ENCODE assay signal across 20 cellular contexts in genomic region chr6:145860562-145860961, GRCh38. TPM values are rescaled to one million over a fixed set of nuclear protein-coding genes. Genes with fewer than 3 reads are reported as not detected.
DNase-seq lines count a peak whose midpoint lies in the region; ATAC-seq, FAIRE-seq and TF ChIP-seq lines count a peak whose summit lies in the region.
"Had no signal": no experiment of that assay in that cellular context is flagged by ENCODE, and none has a peak within 500 bp of the region (broad histone marks: within the 10 kb centered on the region; RNA-seq: fewer than 3 reads in every experiment).

No MANE protein-coding gene starts in this region.

- H3K9me3 ChIP-seq in HepG2 (ENCODE audit: low read length) (peaks cover 6% of the 10 kb centered on the region), right lobe of liver (peaks cover 0 to 4% (median 0%) of the 10 kb centered on the region in 4 donors), adipocyte (ENCODE audit: control insufficient read depth, low read length) (peaks cover 18% of the 10 kb centered on the region), endodermal cell (ENCODE audit: control insufficient read depth, low read length) (peaks cover 11% of the 10 kb centered on the region)

- H3K9me3 Mint-ChIP-seq in endodermal cell = peaks cover 15% of the 10 kb centered on the region
- H3K9me3 Mint-ChIP-seq: CD8-positive, alpha-beta T cell had no signal

- in situ Hi-C loops in HepG2 (cut with HindIII; ENCODE audit: extremely low pct_ligation_motif_present, low pct_unique_long_range_greater_than_20kb) = no loop called here

- H4K20me1 ChIP-seq in HepG2 (ENCODE audit: insufficient read depth, low read length) = no peaks in the 10 kb centered on the region
- H4K20me1 ChIP-seq: BLaER1 treated with 17β-estradiol and CSF1 and Interleukin-3, amounts not matched to agents 10 nM and 100 nM had no signal

- H3K4me3 ChIP-seq in HepG2 (replicated peaks in 1 of 3; ENCODE audit: insufficient read depth in 1 of 3, low read depth in 2 of 3, low read length in 3 of 3) (no peak overlapping the region), right lobe of liver (no peak overlapping the region), adipocyte (ENCODE audit: low read length) (peak overlapping the region; percentile 16), endodermal cell (ENCODE audit: low read length) (peak overlapping the region; percentile 41)
- H3K4me3 ChIP-seq: A549; BLaER1 treated with 17β-estradiol and CSF1 and Interleukin-3, amounts not matched to agents 10 nM and 100 nM had no signal

- POLR2A ChIA-PET in HepG2 (lab: Yijun Ruan, JAX) = no interaction called here

- TF ChIP-seq RAD21 in HepG2 (CRISPR knock-in tag; IDR thresholded peaks at IDR 0.05) = no peak

- H3K36me3 Mint-ChIP-seq in endodermal cell (ENCODE audit: low read depth) = peaks cover 15% of the 10 kb centered on the region

- H2AFZ ChIP-seq in HepG2 (ENCODE audit: low read length) = no peak overlapping the region

- no peaks in the 10 kb centered on the region for H3K36me3 ChIP-seq in HepG2 (replicated peaks in 1 of 2; ENCODE audit: control insufficient read depth in 1 of 2, insufficient read depth in 2 of 2, low read length in 2 of 2)
- no peaks in the 10 kb centered on the region for H3K36me3 ChIP-seq in right lobe of liver
- H3K36me3 ChIP-seq in adipocyte (ENCODE audit: control insufficient read depth, insufficient read depth, low read length, severe bottlenecking) = peaks cover 4% of the 10 kb centered on the region
- H3K36me3 ChIP-seq in endodermal cell (ENCODE audit: control insufficient read depth, insufficient read depth, low read length) = no peaks in the 10 kb centered on the region

- H3K27ac ChIP-seq in HepG2 (ENCODE audit: extremely low read length, insufficient read depth, low read length) (no peak overlapping the region), right lobe of liver (no peak overlapping the region), endodermal cell (ENCODE audit: low read depth, low read length) (no peak overlapping the region)
- H3K27ac ChIP-seq: 22Rv1; A549; BLaER1 treated with 17β-estradiol and CSF1 and Interleukin-3, amounts not matched to agents 10 nM and 100 nM; C4-2B had no signal

- TF ChIP-seq EP300 in HepG2 (IDR thresholded peaks at IDR 0.05; ENCODE audit: low read depth in 2 of 2, low read length in 2 of 2) (no peak), HepG2 (CRISPR knock-in tag; IDR thresholded peaks at IDR 0.05; ENCODE audit: borderline replicate concordance) (no peak)

- H3K4me1 ChIP-seq in HepG2 (ENCODE audit: insufficient read depth, low read length) = peaks cover 6% of the 10 kb centered on the region; the same call in 1 of the 2 replicates
- no peaks in the 10 kb centered on the region for H3K4me1 ChIP-seq in right lobe of liver
- H3K4me1 ChIP-seq in adipocyte (ENCODE audit: control insufficient read depth, insufficient read depth, low read length) = no peaks in the 10 kb centered on the region
- no peaks in the 10 kb centered on the region for H3K4me1 ChIP-seq in endodermal cell (ENCODE audit: control insufficient read depth, insufficient read depth, low read length)
- H3K4me1 ChIP-seq: A549 had no signal

- H3K4me1 Mint-ChIP-seq in endodermal cell = no peaks in the 10 kb centered on the region

- no peak overlapping the region for H3K4me2 ChIP-seq in HepG2 (ENCODE audit: low read depth, low read length)
- H3K4me2 ChIP-seq: A549; BLaER1 treated with 17β-estradiol and CSF1 and Interleukin-3, amounts not matched to agents 10 nM and 100 nM had no signal

- WGBS in HepG2 (ENCODE audit: low lambda C conversion rate) = 56% methylated on average over 1 of the region's 1 CpG
- 100% methylated on average over 1 of the region's 1 CpG for WGBS in right lobe of liver (ENCODE audit: insufficient coverage, low coverage, low lambda C conversion rate, missing lambda C conversion rate)
- 79% methylated on average over 1 of the region's 1 CpG; no CpG with 5 or more reads in 1 of the 2 experiments for WGBS in endodermal cell (ENCODE audit: insufficient coverage in 1 of 2, insufficient read length in 1 of 2), 2 experiments

- CTCF ChIA-PET in HepG2 (lab: Yijun Ruan, JAX; ENCODE audit: low intra/inter-chr PET ratio, low total read pairs) = no interaction called here

- no TSS peak for BruUV-seq in HepG2 (replicated peaks; lab: Mats Ljungman, UMichigan)

- FAIRE-seq in HepG2 (lab: Jason Lieb, UNC) = no peak
- FAIRE-seq: A549, D721Med, GM12891 had no signal

- H3K4me3 Mint-ChIP-seq in endodermal cell = no peak overlapping the region
- H3K4me3 Mint-ChIP-seq: B cell; CD4-positive, alpha-beta T cell; CD8-positive, alpha-beta T cell had no signal

- no peak for TF ChIP-seq CTCF in HepG2 (CRISPR knock-in tag; IDR thresholded peaks at IDR 0.05)
- no peak for TF ChIP-seq CTCF in right lobe of liver (IDR thresholded peaks at IDR 0.05)
- TF ChIP-seq CTCF in endodermal cell (conservative IDR thresholded peaks at IDR 0.05) = no peak

- no peak for TF ChIP-seq POLR2A in HepG2 (IDR thresholded peaks at IDR 0.05; ENCODE audit: insufficient read depth in 1 of 2, low read depth in 2 of 2, low read length in 2 of 2)
- TF ChIP-seq POLR2A in right lobe of liver (IDR thresholded peaks at IDR 0.05) = no peak

- H3K27me3 ChIP-seq in HepG2 (ENCODE audit: control insufficient read depth in 1 of 2, insufficient read depth in 2 of 2, low read length in 2 of 2) = no peaks in the 10 kb centered on the region
- no peaks in the 10 kb centered on the region for H3K27me3 ChIP-seq in right lobe of liver
- no peaks in the 10 kb centered on the region for H3K27me3 ChIP-seq in adipocyte (replicated peaks; ENCODE audit: control insufficient read depth, insufficient read depth, low read length)
- no peaks in the 10 kb centered on the region for H3K27me3 ChIP-seq in endodermal cell (ENCODE audit: control insufficient read depth, insufficient read depth, low read length, poor library complexity, severe bottlenecking)
- H3K27me3 ChIP-seq: BLaER1 treated with 17β-estradiol and CSF1 and Interleukin-3, amounts not matched to agents 10 nM and 100 nM had no signal

- no peaks in the 10 kb centered on the region for H3K27me3 Mint-ChIP-seq in endodermal cell (ENCODE audit: insufficient read depth)
- H3K27me3 Mint-ChIP-seq: B cell; CD4-positive, alpha-beta T cell had no signal

- ATAC-seq in HepG2 (no peak), right lobe of liver (no peak), HG02678 (IDR thresholded peaks at IDR 0.05; ENCODE audit: unreplicated experiment) (no peak)
- ATAC-seq: A549; CD8-positive, alpha-beta T cell had no signal

- DNase-seq in HepG2 (ENCODE audit: low spot score) (no peak), right lobe of liver (no peak), adipocyte (ENCODE audit: low read depth) (no peak), endodermal cell (no peak), NCI-H1694 (lab: John Stamatoyannopoulos, UW) (no peak)
- DNase-seq: AML-193; Caco-2; Calu3; CD4-positive, alpha-beta T cell; CD8-positive, alpha-beta T cell; DMS79 treated with DMSO at 0.1 percent for 48 hours; GF-D8 had no signal

- intact Hi-C loops in HepG2 (cut with micrococcal nuclease; ENCODE audit: unreplicated experiment) = no loop called here
- intact Hi-C loops in right lobe of liver (cut with DNase I) = no loop called here

- no peak overlapping the region for H3K9ac ChIP-seq in HepG2 (ENCODE audit: insufficient read depth, low read depth, low read length)
- no peak overlapping the region for H3K9ac ChIP-seq in adipocyte (ENCODE audit: low read length)
- no peak overlapping the region for H3K9ac ChIP-seq in endodermal cell (ENCODE audit: extremely low read depth, low read length, poor library complexity, severe bottlenecking)
- H3K9ac ChIP-seq: BLaER1 treated with 17β-estradiol and CSF1 and Interleukin-3, amounts not matched to agents 10 nM and 100 nM had no signal

- no peaks in the 10 kb centered on the region for H3K79me2 ChIP-seq in HepG2 (ENCODE audit: insufficient read depth, low read length)

- no peak overlapping the region for H3K27ac Mint-ChIP-seq in endodermal cell
- H3K27ac Mint-ChIP-seq: B cell; CD4-positive, alpha-beta T cell; CD8-positive, alpha-beta T cell had no signal

TF ChIP-seq in HepG2, 621 proteins besides CTCF, POLR2A, EP300 and RAD21:
- TF ChIP-seq NFE2L2 (IDR thresholded peaks at IDR 0.05; ENCODE audit: low read length) = no peak
- peak; percentile 75; the same call in 1 of the 2 replicates for TF ChIP-seq CHD4 (IDR thresholded peaks at IDR 0.05; ENCODE audit: borderline replicate concordance, low read length)

RNA-seq across cellular contexts. Expression of gene FBXO30, which starts 46.0 kb away (rescaled TPM):
- 7.1 and 11.4 TPM in 2 replicates for total RNA-seq in HepG2 (2016; rRNA removed; fragmentation: Illumina TruSeq; extraction: Trizol)
- 2.8 and 3.1 TPM in 2 replicates for total RNA-seq in HepG2 (2016; cell fraction: cytosol; rRNA removed; fragmentation: Illumina TruSeq; extraction: Trizol; ENCODE audit: low read depth)
- 7.3 and 10.8 TPM in 2 replicates for total RNA-seq in HepG2 (2016; cell fraction: insoluble cytoplasmic fraction; rRNA removed; fragmentation: Illumina TruSeq; extraction: Trizol)
- 6.1 and 7.4 TPM in 2 replicates for total RNA-seq in HepG2 (2016; cell fraction: membrane; rRNA removed; fragmentation: Illumina TruSeq; extraction: Trizol)
- 12.8 and 13.1 TPM in 2 replicates for total RNA-seq in HepG2 (2016; cell fraction: nucleus; rRNA removed; fragmentation: Illumina TruSeq; extraction: Trizol)
- polyA plus RNA-seq in HepG2 (2011; rRNA removed) = 2.8 and 3.2 TPM in 2 replicates
- polyA plus RNA-seq in HepG2 (2011; cell fraction: cytosol; rRNA removed) = 0.99 and 2.0 TPM in 2 replicates
- polyA plus RNA-seq in HepG2 (2011; cell fraction: nucleus; rRNA removed) = 2.2 and 2.9 TPM in 2 replicates
- 5.9 and 6.1 TPM in 2 replicates for polyA plus RNA-seq in HepG2 (2012)
- 0.18 and 0.25 TPM in 2 replicates for polyA plus RNA-seq in HepG2 (2016; cell fraction: cytosol; fragmentation: Illumina TruSeq; extraction: Trizol; ENCODE audit: low read depth)
- polyA plus RNA-seq in HepG2 (2016; cell fraction: insoluble cytoplasmic fraction; fragmentation: Illumina TruSeq; extraction: Trizol; ENCODE audit: low read depth) = 8.4 and 9.0 TPM in 2 replicates
- polyA plus RNA-seq in HepG2 (2016; cell fraction: membrane; fragmentation: Illumina TruSeq; extraction: Trizol; ENCODE audit: low read depth) = 1.0 and 1.1 TPM in 2 replicates
- polyA plus RNA-seq in HepG2 (2016; cell fraction: nucleus; fragmentation: Illumina TruSeq; extraction: Trizol; ENCODE audit: insufficient read depth, low read depth) = 8.4 and 9.2 TPM in 2 replicates
- polyA minus RNA-seq in HepG2 (2011; rRNA and poly(A)+ RNA removed; ENCODE audit: low replicate concordance) = 3.9 and 4.3 TPM in 2 replicates
- polyA minus RNA-seq in HepG2 (2011; cell fraction: cytosol; rRNA and poly(A)+ RNA removed) = 4.1 and 5.3 TPM in 2 replicates
- 34.2 and 35.8 TPM in 2 replicates for polyA minus RNA-seq in HepG2 (2011; cell fraction: nucleus; rRNA and poly(A)+ RNA removed)
- total RNA-seq in right lobe of liver = 1 to 10 TPM; 2.2 to 3.2 (median 3.0) TPM
- 10 to 100 TPM; 17.8 to 17.9 TPM for total RNA-seq in endodermal cell
- polyA plus RNA-seq in endodermal cell (2013, experiment 1 of 2) = 12.8 TPM
- 13.1 TPM for polyA plus RNA-seq in endodermal cell (2013, experiment 2 of 2)

Comparison
In these comparisons a context has a peak if more than half of its experiments do, and no peak if none do; other contexts are left out.
1. H3K4me3 ChIP-seq: peak in adipocyte (single experiment) and endodermal cell (single experiment); none in HepG2 (0 of 3) and right lobe of liver (0 of 3).